1 cellular context compared by ENCODE assay signal in genomic region chr19:16185123-16185924, GRCh38.
TF ChIP-seq lines count a peak whose summit lies in the region.

Gene FAM32A, plus strand, starts transcription at chr19:16185410. Its CDS starts 33 bp downstream, at chr19:16185443.

TF ChIP-seq in K562, 482 proteins besides CTCF, POLR2A, EP300 and RAD21 (continued from another document and continues in another):
- TF ChIP-seq USF2 (CRISPR knock-in tag; IDR thresholded peaks at IDR 0.05) (no peak), HCFC1 (IDR thresholded peaks at IDR 0.05; ENCODE audit: low read depth, low read length) (peak; percentile 88), ZNF384 (IDR thresholded peaks at IDR 0.05; ENCODE audit: low read depth, low read length) (no peak), IRF1 (CRISPR knock-in tag; IDR thresholded peaks at IDR 0.05; ENCODE audit: borderline replicate concordance) (no peak), SP2 (IDR thresholded peaks at IDR 0.05; ENCODE audit: extremely low read depth, low read depth, low read length, poor library complexity, severe bottlenecking) (peak; percentile 60), GABPA (tag; conservative IDR thresholded peaks at IDR 0.05; ENCODE audit: low read depth) (peak; percentile 99), ZNF140 (CRISPR knock-in tag; IDR thresholded peaks at IDR 0.05) (no peak), BHLHE40 (IDR thresholded peaks at IDR 0.05; ENCODE audit: low read length) (no peak), NKRF (IDR thresholded peaks at IDR 0.05; ENCODE audit: borderline replicate concordance) (peak; percentile 79), ETS1 (conservative IDR thresholded peaks at IDR 0.05; ENCODE audit: control insufficient read depth, low read depth, low read length) (peak; percentile 41; the same call in 1 of the 2 replicates), MEIS2 (IDR thresholded peaks at IDR 0.05; ENCODE audit: partially characterized antibody) (peak; percentile 64), E2F8 (IDR thresholded peaks at IDR 0.05; ENCODE audit: low read depth, partially characterized antibody) (peak; percentile 97), BRD4 (IDR thresholded peaks at IDR 0.05) (no peak), RBBP5 (IDR thresholded peaks at IDR 0.05; ENCODE audit: borderline replicate concordance, insufficient read depth, low read length, poor library complexity, severe bottlenecking) (peak; percentile 78), NFRKB (IDR thresholded peaks at IDR 0.05; ENCODE audit: low read depth) (peak; percentile 67; the same call in 1 of the 2 replicates), E4F1 (CRISPR knock-in tag; IDR thresholded peaks at IDR 0.05; ENCODE audit: borderline replicate concordance) (no peak), POLR2G (IDR thresholded peaks at IDR 0.05; ENCODE audit: low read depth, low read length) (peak; percentile 92), ZNF217 (CRISPR knock-in tag; IDR thresholded peaks at IDR 0.05) (no peak), MXI1 (IDR thresholded peaks at IDR 0.05; ENCODE audit: low read depth, low read length) (0 out of 2 replicates have a peak, but pooled peaks have one; percentile 39), SIX5 (IDR thresholded peaks at IDR 0.05; ENCODE audit: borderline replicate concordance in 1 of 2, insufficient read depth in 1 of 2, low read depth in 1 of 2, low read length in 2 of 2) (peak; percentile 43 to 57; a peak in 3 of 4 replicates), TAF9B (IDR thresholded peaks at IDR 0.05; ENCODE audit: partially characterized antibody) (peak; percentile 55), ZMIZ1 (IDR thresholded peaks at IDR 0.05; ENCODE audit: low read depth in 2 of 2, low read length in 2 of 2) (no peak), ETV5 (CRISPR knock-in tag; IDR thresholded peaks at IDR 0.05; ENCODE audit: low read depth) (no peak), RBM25 (IDR thresholded peaks at IDR 0.05; ENCODE audit: low read depth, low read length, severe bottlenecking) (no peak), POLR2AphosphoS5 (IDR thresholded peaks at IDR 0.05; ENCODE audit: control insufficient read depth, insufficient read depth, low read depth, low read length) (peak; percentile 82), TAF1 (IDR thresholded peaks at IDR 0.05; ENCODE audit: control insufficient read depth, extremely low read depth, insufficient read depth, low read length, severe bottlenecking) (peak; percentile 85), RBM15 (IDR thresholded peaks at IDR 0.05; ENCODE audit: insufficient read depth, low read length) (no peak), NR2C2 (CRISPR knock-in tag; IDR thresholded peaks at IDR 0.05) (no peak), NR2C2 (tag; IDR thresholded peaks at IDR 0.05) (peak; percentile 83), ZNF778 (CRISPR knock-in tag; IDR thresholded peaks at IDR 0.05) (no peak), ELK1 (CRISPR knock-in tag; IDR thresholded peaks at IDR 0.05) (peak; percentile 99), C11orf30 (IDR thresholded peaks at IDR 0.05; ENCODE audit: low read depth) (peak; percentile 91), CUX1 (CRISPR knock-in tag; IDR thresholded peaks at IDR 0.05) (no peak), PYGO2 (tag; IDR thresholded peaks at IDR 0.05) (no peak), EGR1 (conservative IDR thresholded peaks at IDR 0.05) (peak; percentile 56; the same call in 1 of the 2 replicates)
- TF ChIP-seq, protein P1, sequence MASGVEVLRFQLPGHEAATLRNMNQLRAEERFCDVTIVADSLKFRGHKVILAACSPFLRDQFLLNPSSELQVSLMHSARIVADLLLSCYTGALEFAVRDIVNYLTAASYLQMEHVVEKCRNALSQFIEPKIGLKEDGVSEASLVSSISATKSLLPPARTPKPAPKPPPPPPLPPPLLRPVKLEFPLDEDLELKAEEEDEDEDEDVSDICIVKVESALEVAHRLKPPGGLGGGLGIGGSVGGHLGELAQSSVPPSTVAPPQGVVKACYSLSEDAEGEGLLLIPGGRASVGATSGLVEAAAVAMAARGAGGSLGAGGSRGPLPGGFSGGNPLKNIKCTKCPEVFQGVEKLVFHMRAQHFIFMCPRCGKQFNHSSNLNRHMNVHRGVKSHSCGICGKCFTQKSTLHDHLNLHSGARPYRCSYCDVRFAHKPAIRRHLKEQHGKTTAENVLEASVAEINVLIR (CRISPR knock-in tag; IDR thresholded peaks at IDR 0.05), result no peak
